Comparison of ENCODE assay signal across 1 cellular context in genomic region chr4:39029752-39030694, GRCh38.
TF ChIP-seq lines count a peak whose summit lies in the region.

No MANE protein-coding gene starts in this region.

TF ChIP-seq in K562, 482 proteins besides CTCF, POLR2A, EP300 and RAD21:
- TF ChIP-seq, protein P1, sequence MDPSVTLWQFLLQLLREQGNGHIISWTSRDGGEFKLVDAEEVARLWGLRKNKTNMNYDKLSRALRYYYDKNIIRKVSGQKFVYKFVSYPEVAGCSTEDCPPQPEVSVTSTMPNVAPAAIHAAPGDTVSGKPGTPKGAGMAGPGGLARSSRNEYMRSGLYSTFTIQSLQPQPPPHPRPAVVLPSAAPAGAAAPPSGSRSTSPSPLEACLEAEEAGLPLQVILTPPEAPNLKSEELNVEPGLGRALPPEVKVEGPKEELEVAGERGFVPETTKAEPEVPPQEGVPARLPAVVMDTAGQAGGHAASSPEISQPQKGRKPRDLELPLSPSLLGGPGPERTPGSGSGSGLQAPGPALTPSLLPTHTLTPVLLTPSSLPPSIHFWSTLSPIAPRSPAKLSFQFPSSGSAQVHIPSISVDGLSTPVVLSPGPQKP (CRISPR knock-in tag; IDR thresholded peaks at IDR 0.05): no peak
- TF ChIP-seq TFAP4 (CRISPR knock-in tag; IDR thresholded peaks at IDR 0.05; ENCODE audit: borderline replicate concordance) (no peak), ZNF589 (CRISPR knock-in tag; IDR thresholded peaks at IDR 0.05; ENCODE audit: low read depth) (no peak), MLLT1 (IDR thresholded peaks at IDR 0.05) (no peak), RBFOX2 (IDR thresholded peaks at IDR 0.05; ENCODE audit: low read depth, low read length) (peak; percentile 50; the same call in 1 of the 2 replicates), C11orf30 (IDR thresholded peaks at IDR 0.05; ENCODE audit: low read depth) (peak; percentile 55), GATA2 (CRISPR knock-in tag; IDR thresholded peaks at IDR 0.05) (no peak), MAFG (tag; conservative IDR thresholded peaks at IDR 0.05) (no peak), ZNF583 (CRISPR knock-in tag; IDR thresholded peaks at IDR 0.05) (no peak), ZNF316 (IDR thresholded peaks at IDR 0.05) (peak; percentile 77), SMC3 (conservative IDR thresholded peaks at IDR 0.05; ENCODE audit: insufficient read depth, low read depth, low read length) (no peak), MCM2 (IDR thresholded peaks at IDR 0.05; ENCODE audit: low read depth) (no peak), ZNF12 (CRISPR knock-in tag; IDR thresholded peaks at IDR 0.05) (no peak), MXI1 (IDR thresholded peaks at IDR 0.05; ENCODE audit: low read depth, low read length) (no peak), FOXP1 (CRISPR knock-in tag; IDR thresholded peaks at IDR 0.05) (no peak), MAFF (IDR thresholded peaks at IDR 0.05; ENCODE audit: low read length) (no peak), SMARCA4 (IDR thresholded peaks at IDR 0.05) (0 out of 2 replicates have a peak, but pooled peaks have one; percentile 21)
- TF ChIP-seq, protein P2, sequence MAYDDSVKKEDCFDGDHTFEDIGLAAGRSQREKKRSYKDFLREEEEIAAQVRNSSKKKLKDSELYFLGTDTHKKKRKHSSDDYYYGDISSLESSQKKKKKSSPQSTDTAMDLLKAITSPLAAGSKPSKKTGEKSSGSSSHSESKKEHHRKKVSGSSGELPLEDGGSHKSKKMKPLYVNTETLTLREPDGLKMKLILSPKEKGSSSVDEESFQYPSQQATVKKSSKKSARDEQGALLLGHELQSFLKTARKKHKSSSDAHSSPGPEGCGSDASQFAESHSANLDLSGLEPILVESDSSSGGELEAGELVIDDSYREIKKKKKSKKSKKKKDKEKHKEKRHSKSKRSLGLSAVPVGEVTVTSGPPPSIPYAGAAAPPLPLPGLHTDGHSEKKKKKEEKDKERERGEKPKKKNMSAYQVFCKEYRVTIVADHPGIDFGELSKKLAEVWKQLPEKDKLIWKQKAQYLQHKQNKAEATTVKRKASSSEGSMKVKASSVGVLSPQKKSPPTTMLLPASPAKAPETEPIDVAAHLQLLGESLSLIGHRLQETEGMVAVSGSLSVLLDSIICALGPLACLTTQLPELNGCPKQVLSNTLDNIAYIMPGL (CRISPR knock-in tag; IDR thresholded peaks at IDR 0.05): no peak
- TF ChIP-seq, protein P3, sequence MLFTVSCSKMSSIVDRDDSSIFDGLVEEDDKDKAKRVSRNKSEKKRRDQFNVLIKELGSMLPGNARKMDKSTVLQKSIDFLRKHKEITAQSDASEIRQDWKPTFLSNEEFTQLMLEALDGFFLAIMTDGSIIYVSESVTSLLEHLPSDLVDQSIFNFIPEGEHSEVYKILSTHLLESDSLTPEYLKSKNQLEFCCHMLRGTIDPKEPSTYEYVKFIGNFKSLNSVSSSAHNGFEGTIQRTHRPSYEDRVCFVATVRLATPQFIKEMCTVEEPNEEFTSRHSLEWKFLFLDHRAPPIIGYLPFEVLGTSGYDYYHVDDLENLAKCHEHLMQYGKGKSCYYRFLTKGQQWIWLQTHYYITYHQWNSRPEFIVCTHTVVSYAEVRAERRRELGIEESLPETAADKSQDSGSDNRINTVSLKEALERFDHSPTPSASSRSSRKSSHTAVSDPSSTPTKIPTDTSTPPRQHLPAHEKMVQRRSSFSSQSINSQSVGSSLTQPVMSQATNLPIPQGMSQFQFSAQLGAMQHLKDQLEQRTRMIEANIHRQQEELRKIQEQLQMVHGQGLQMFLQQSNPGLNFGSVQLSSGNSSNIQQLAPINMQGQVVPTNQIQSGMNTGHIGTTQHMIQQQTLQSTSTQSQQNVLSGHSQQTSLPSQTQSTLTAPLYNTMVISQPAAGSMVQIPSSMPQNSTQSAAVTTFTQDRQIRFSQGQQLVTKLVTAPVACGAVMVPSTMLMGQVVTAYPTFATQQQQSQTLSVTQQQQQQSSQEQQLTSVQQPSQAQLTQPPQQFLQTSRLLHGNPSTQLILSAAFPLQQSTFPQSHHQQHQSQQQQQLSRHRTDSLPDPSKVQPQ (CRISPR knock-in tag; IDR thresholded peaks at IDR 0.05; ENCODE audit: borderline replicate concordance): no peak
- TF ChIP-seq, protein P4, sequence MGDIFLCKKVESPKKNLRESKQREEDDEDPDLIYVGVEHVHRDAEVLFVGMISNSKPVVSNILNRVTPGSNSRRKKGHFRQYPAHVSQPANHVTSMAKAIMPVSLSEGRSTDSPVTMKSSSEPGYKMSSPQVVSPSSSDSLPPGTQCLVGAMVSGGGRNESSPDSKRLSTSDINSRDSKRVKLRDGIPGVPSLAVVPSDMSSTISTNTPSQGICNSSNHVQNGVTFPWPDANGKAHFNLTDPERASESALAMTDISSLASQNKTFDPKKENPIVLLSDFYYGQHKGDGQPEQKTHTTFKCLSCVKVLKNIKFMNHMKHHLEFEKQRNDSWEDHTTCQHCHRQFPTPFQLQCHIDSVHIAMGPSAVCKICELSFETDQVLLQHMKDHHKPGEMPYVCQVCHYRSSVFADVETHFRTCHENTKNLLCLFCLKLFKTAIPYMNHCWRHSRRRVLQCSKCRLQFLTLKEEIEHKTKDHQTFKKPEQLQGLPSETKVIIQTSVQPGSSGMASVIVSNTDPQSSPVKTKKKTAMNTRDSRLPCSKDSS (IDR thresholded peaks at IDR 0.05; ENCODE audit: low read depth, partially characterized antibody): no peak
- TF ChIP-seq, protein P5, sequence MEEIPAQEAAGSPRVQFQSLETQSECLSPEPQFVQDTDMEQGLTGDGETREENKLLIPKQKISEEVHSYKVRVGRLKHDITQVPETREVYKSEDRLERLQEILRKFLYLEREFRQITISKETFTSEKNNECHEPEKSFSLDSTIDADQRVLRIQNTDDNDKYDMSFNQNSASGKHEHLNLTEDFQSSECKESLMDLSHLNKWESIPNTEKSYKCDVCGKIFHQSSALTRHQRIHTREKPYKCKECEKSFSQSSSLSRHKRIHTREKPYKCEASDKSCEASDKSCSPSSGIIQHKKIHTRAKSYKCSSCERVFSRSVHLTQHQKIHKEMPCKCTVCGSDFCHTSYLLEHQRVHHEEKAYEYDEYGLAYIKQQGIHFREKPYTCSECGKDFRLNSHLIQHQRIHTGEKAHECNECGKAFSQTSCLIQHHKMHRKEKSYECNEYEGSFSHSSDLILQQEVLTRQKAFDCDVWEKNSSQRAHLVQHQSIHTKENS (CRISPR knock-in tag; IDR thresholded peaks at IDR 0.05): no peak
- TF ChIP-seq, protein P6, sequence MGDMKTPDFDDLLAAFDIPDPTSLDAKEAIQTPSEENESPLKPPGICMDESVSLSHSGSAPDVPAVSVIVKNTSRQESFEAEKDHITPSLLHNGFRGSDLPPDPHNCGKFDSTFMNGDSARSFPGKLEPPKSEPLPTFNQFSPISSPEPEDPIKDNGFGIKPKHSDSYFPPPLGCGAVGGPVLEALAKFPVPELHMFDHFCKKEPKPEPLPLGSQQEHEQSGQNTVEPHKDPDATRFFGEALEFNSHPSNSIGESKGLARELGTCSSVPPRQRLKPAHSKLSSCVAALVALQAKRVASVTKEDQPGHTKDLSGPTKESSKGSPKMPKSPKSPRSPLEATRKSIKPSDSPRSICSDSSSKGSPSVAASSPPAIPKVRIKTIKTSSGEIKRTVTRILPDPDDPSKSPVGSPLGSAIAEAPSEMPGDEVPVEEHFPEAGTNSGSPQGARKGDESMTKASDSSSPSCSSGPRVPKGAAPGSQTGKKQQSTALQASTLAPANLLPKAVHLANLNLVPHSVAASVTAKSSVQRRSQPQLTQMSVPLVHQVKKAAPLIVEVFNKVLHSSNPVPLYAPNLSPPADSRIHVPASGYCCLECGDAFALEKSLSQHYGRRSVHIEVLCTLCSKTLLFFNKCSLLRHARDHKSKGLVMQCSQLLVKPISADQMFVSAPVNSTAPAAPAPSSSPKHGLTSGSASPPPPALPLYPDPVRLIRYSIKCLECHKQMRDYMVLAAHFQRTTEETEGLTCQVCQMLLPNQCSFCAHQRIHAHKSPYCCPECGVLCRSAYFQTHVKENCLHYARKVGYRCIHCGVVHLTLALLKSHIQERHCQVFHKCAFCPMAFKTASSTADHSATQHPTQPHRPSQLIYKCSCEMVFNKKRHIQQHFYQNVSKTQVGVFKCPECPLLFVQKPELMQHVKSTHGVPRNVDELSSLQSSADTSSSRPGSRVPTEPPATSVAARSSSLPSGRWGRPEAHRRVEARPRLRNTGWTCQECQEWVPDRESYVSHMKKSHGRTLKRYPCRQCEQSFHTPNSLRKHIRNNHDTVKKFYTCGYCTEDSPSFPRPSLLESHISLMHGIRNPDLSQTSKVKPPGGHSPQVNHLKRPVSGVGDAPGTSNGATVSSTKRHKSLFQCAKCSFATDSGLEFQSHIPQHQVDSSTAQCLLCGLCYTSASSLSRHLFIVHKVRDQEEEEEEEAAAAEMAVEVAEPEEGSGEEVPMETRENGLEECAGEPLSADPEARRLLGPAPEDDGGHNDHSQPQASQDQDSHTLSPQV (IDR thresholded peaks at IDR 0.05): peak; percentile 40; the same call in 1 of the 2 replicates
- TF ChIP-seq, protein P7, sequence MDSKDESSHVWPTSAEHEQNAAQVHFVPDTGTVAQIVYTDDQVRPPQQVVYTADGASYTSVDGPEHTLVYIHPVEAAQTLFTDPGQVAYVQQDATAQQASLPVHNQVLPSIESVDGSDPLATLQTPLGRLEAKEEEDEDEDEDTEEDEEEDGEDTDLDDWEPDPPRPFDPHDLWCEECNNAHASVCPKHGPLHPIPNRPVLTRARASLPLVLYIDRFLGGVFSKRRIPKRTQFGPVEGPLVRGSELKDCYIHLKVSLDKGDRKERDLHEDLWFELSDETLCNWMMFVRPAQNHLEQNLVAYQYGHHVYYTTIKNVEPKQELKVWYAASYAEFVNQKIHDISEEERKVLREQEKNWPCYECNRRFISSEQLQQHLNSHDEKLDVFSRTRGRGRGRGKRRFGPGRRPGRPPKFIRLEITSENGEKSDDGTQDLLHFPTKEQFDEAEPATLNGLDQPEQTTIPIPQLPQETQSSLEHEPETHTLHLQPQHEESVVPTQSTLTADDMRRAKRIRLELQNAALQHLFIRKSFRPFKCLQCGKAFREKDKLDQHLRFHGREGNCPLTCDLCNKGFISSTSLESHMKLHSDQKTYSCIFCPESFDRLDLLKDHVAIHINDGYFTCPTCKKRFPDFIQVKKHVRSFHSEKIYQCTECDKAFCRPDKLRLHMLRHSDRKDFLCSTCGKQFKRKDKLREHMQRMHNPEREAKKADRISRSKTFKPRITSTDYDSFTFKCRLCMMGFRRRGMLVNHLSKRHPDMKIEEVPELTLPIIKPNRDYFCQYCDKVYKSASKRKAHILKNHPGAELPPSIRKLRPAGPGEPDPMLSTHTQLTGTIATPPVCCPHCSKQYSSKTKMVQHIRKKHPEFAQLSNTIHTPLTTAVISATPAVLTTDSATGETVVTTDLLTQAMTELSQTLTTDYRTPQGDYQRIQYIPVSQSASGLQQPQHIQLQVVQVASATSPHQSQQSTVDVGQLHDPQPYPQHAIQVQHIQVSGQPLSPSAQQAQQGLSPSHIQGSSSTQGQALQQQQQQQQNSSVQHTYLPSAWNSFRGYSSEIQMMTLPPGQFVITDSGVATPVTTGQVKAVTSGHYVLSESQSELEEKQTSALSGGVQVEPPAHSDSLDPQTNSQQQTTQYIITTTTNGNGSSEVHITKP (IDR thresholded peaks at IDR 0.05; ENCODE audit: partially characterized antibody): peak; percentile 21
- TF ChIP-seq, protein P8, sequence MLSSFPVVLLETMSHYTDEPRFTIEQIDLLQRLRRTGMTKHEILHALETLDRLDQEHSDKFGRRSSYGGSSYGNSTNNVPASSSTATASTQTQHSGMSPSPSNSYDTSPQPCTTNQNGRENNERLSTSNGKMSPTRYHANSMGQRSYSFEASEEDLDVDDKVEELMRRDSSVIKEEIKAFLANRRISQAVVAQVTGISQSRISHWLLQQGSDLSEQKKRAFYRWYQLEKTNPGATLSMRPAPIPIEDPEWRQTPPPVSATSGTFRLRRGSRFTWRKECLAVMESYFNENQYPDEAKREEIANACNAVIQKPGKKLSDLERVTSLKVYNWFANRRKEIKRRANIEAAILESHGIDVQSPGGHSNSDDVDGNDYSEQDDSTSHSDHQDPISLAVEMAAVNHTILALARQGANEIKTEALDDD (IDR thresholded peaks at IDR 0.05): peak; percentile 35; the same call in 1 of the 2 replicates
TF ChIP-seq in K562: peak in this region for 7.
